8 cellular contexts compared by ENCODE assay signal in genomic region chrX:41085105-41085882, GRCh38. TPM values are rescaled to one million over a fixed set of nuclear protein-coding genes. Genes with fewer than 3 reads are reported as not detected.
A peak's percentile ranks its signal among the peaks of the same experiment; 100 is the strongest.
DNase-seq lines count a peak whose midpoint lies in the region; ATAC-seq, FAIRE-seq and TF ChIP-seq lines count a peak whose summit lies in the region.

Gene USP9X (plus strand): TSS chrX:41085445. CDS start chrX:41123629, 38,184 bp downstream.

- peaks cover 9% of the 10 kb centered on the region for H3K4me1 ChIP-seq in astrocyte (ENCODE audit: insufficient read depth, low read length)

- peak within 1 kb of the TSS; percentile 99 for H3K27ac Mint-ChIP-seq in astrocyte (ENCODE audit: unreplicated experiment)

- ATAC-seq in GM18498 (IDR thresholded peaks at IDR 0.05; ENCODE audit: unreplicated experiment), result peak; percentile 66
- peak; percentile 57 for ATAC-seq in HG02852 (IDR thresholded peaks at IDR 0.05; ENCODE audit: unreplicated experiment)

- H3K4me3 ChIP-seq in astrocyte (ENCODE audit: insufficient read depth, low read depth, low read length), result peak within 1 kb of the TSS; percentile 91

- peak within 1 kb of the TSS; percentile 100 for H3K9ac ChIP-seq in astrocyte (ENCODE audit: low read length)

- H3K36me3 ChIP-seq in astrocyte (ENCODE audit: insufficient read depth, low read length), result no peaks in the 10 kb centered on the region

- no peaks in the 10 kb centered on the region for H3K9me3 ChIP-seq in astrocyte (ENCODE audit: insufficient read depth, low read depth, low read length)

- peaks cover 50% of the 10 kb centered on the region for H3K79me2 ChIP-seq in astrocyte (ENCODE audit: insufficient read depth, low read length)

- H3K27ac ChIP-seq in astrocyte (ENCODE audit: low read depth, low read length), result peak within 1 kb of the TSS; percentile 100

- peak within 1 kb of the TSS; percentile 86 for H3K4me3 Mint-ChIP-seq in astrocyte (ENCODE audit: unreplicated experiment)

- H3K4me1 Mint-ChIP-seq in astrocyte (ENCODE audit: low read depth, unreplicated experiment), result peaks cover 5% of the 10 kb centered on the region

- peak within 1 kb of the TSS; percentile 66 for H2AFZ ChIP-seq in astrocyte (ENCODE audit: low read depth, low read length)

- FAIRE-seq in astrocyte (lab: Jason Lieb, UNC), result no peak

- no peaks in the 10 kb centered on the region for H3K27me3 ChIP-seq in astrocyte (ENCODE audit: insufficient read depth, low read length)

- DNase-seq in NCI-H1694 (lab: John Stamatoyannopoulos, UW) (peak; percentile 62), T-helper 22 cell (ENCODE audit: low read depth) (peak; percentile 88), astrocyte (ENCODE audit: low read depth) (peak; percentile 76), hepatic stellate cell (ENCODE audit: low spot score) (peak; percentile 82), retina (peak; percentile 92), epidermal melanocyte (ENCODE audit: insufficient read length, low spot score) (no peak)

- H4K20me1 ChIP-seq in astrocyte (ENCODE audit: insufficient read depth, low read length), result peaks cover 40% of the 10 kb centered on the region

- H3K27me3 Mint-ChIP-seq in astrocyte (ENCODE audit: low read depth, unreplicated experiment), result no peaks in the 10 kb centered on the region

- TF ChIP-seq CTCF in astrocyte (IDR thresholded peaks at IDR 0.05; ENCODE audit: insufficient read depth, low read depth, low read length), result no peak

- H3K4me2 ChIP-seq in astrocyte (ENCODE audit: low read length), result peak within 1 kb of the TSS; percentile 91

- H3K9me3 Mint-ChIP-seq in astrocyte (ENCODE audit: unreplicated experiment), result no peaks in the 10 kb centered on the region

- H3K36me3 Mint-ChIP-seq in astrocyte (ENCODE audit: low read depth, unreplicated experiment), result no peaks in the 10 kb centered on the region

RNA-seq across cellular contexts. Expression of gene USP9X, which starts in this region (rescaled TPM):
- total RNA-seq in astrocyte, result 112 and 113 TPM in 2 replicates
